8 cellular contexts compared by ENCODE assay signal in genomic region chr6:154343473-154344308, GRCh38. TPM values are rescaled to one million over a fixed set of nuclear protein-coding genes. Genes with fewer than 3 reads are reported as not detected.
DNase-seq lines count a peak whose midpoint lies in the region; ATAC-seq, FAIRE-seq and TF ChIP-seq lines count a peak whose summit lies in the region.

No MANE protein-coding gene starts in this region.

- FAIRE-seq in frontal cortex (lab: Jason Lieb, UNC): no peak

- peaks cover 0 to 18% of the 10 kb centered on the region in 2 donors for H3K9me3 Mint-ChIP-seq in activated naive CD4-positive, alpha-beta T cell treated with anti-CD3 and anti-CD28 coated beads, Interleukin-2, amount 50 U/mL, for 72 hours

- H3K36me3 ChIP-seq in MM.1S (replicated peaks; ENCODE audit: insufficient read depth, low read length): no peaks in the 10 kb centered on the region

- no peak overlapping the region for H3K9ac ChIP-seq in MM.1S (ENCODE audit: low read length)

- no peaks in the 10 kb centered on the region for H3K9me3 ChIP-seq in MM.1S (replicated peaks; ENCODE audit: insufficient read depth, low read length)

- H3K79me2 ChIP-seq in MM.1S (ENCODE audit: low read length): no peaks in the 10 kb centered on the region

- H3K9me2 ChIP-seq in MM.1S (replicated peaks; ENCODE audit: insufficient read depth, low read length): no peaks in the 10 kb centered on the region

- H3K27ac Mint-ChIP-seq in activated naive CD4-positive, alpha-beta T cell treated with anti-CD3 and anti-CD28 coated beads, Interleukin-2, amount 50 U/mL, for 72 hours: no peak overlapping the region

- H3K4me3 ChIP-seq in cardiac fibroblast (replicated peaks in 1 of 2; ENCODE audit: low read depth in 2 of 2, low read length in 2 of 2): no peak overlapping the region
- H3K4me3 ChIP-seq in MM.1S (ENCODE audit: low read length): no peak overlapping the region

- DNase-seq in DMS 273 treated with DMSO at 0.1 percent for 48 hours (lab: John Stamatoyannopoulos, UW): peak; percentile 70
- DNase-seq in NCI-H146 (lab: John Stamatoyannopoulos, UW): peak; percentile 99
- peak; percentile 61 to 65 for DNase-seq in cardiac fibroblast (ENCODE audit: low read depth in 2 of 2)
- DNase-seq in medulla oblongata (ENCODE audit: extremely low spot score): peak; percentile 51
- no peak for DNase-seq in MM.1S
- DNase-seq in activated naive CD4-positive, alpha-beta T cell treated with anti-CD3 and anti-CD28 coated beads, Interleukin-2, amount 50 U/mL, for 72 hours (ENCODE audit: low spot score in 2 of 2): no peak
- DNase-seq in activated T-cell treated with anti-CD3 and anti-CD28 coated beads, Interleukin-2, amount 50 U/mL, for 48 hours: no peak
- DNase-seq in frontal cortex (ENCODE audit: low spot score in 2 of 2): no peak

- no peaks in the 10 kb centered on the region for H4K20me1 ChIP-seq in MM.1S (ENCODE audit: insufficient read depth, low read length)

- no peaks in the 10 kb centered on the region for H3K27me3 ChIP-seq in MM.1S (replicated peaks; ENCODE audit: insufficient read depth, low read length)

- no peak overlapping the region for H3K27ac ChIP-seq in MM.1S (ENCODE audit: low read length)

- H2AFZ ChIP-seq in MM.1S (ENCODE audit: low read length): no peak overlapping the region

- H3K4me1 ChIP-seq in MM.1S (ENCODE audit: low read length): no peaks in the 10 kb centered on the region

- H3K4me2 ChIP-seq in MM.1S (ENCODE audit: low read depth, low read length): no peak overlapping the region

- TF ChIP-seq CTCF in cardiac fibroblast (IDR thresholded peaks at IDR 0.05; ENCODE audit: low read depth, low read length) (peak; percentile 43), MM.1S (IDR thresholded peaks at IDR 0.05; ENCODE audit: low read length) (no peak)

- no peaks in the 10 kb centered on the region for H3F3A ChIP-seq in MM.1S (ENCODE audit: insufficient read depth, low read length)

- no peak for ATAC-seq in activated naive CD4-positive, alpha-beta T cell treated with anti-CD3 and anti-CD28 coated beads, Interleukin-2, amount 50 U/mL, for 72 hours

- H3K36me3 Mint-ChIP-seq in activated naive CD4-positive, alpha-beta T cell treated with anti-CD3 and anti-CD28 coated beads, Interleukin-2, amount 50 U/mL, for 72 hours: peaks cover 0 to 13% of the 10 kb centered on the region in 2 donors

RNA-seq across cellular contexts. Expression of gene IPCEF1, which starts 12.9 kb away (rescaled TPM):
- total RNA-seq in activated naive CD4-positive, alpha-beta T cell treated with anti-CD3 and anti-CD28 coated beads, Interleukin-2, amount 50 U/mL, for 72 hours: 10 to 100 TPM in 1 of 2 donors, 1 to 10 TPM in 1; 8.8 to 19.1 TPM
- total RNA-seq in frontal cortex: 10.6 TPM

Comparison
In these comparisons a context has a peak if more than half of its experiments do, and no peak if none do; other contexts are left out.
1. DNase-seq: peak in DMS 273 treated with DMSO at 0.1 percent for 48 hours (single experiment), NCI-H146 (single experiment), cardiac fibroblast (2 of 2) and medulla oblongata (single experiment); none in MM.1S (single experiment), activated naive CD4-positive, alpha-beta T cell treated with anti-CD3 and anti-CD28 coated beads, Interleukin-2, amount 50 U/mL, for 72 hours (0 of 2), activated T-cell treated with anti-CD3 and anti-CD28 coated beads, Interleukin-2, amount 50 U/mL, for 48 hours (0 of 2) and frontal cortex (0 of 2).